ENCODE assay signal across 1 cellular context in genomic region chr2:239300242-239300641, GRCh38.
TF ChIP-seq lines count a peak whose summit lies in the region.

No MANE protein-coding gene starts in this region.

TF ChIP-seq in SK-N-SH, 30 proteins besides CTCF, POLR2A, EP300 and RAD21:
- TF ChIP-seq REST (IDR thresholded peaks at IDR 0.05; ENCODE audit: low read depth, low read length) (no peak), FOXM1 (IDR thresholded peaks at IDR 0.05; ENCODE audit: low read depth) (no peak), GABPA (IDR thresholded peaks at IDR 0.05; ENCODE audit: low read depth) (no peak)
